9 cellular contexts compared by ENCODE assay signal in genomic region chr16:31451681-31452351, GRCh38. TPM values are rescaled to one million over a fixed set of nuclear protein-coding genes. Genes with fewer than 3 reads are reported as not detected.
DNase-seq lines count a peak whose midpoint lies in the region; ATAC-seq and TF ChIP-seq lines count a peak whose summit lies in the region.
"Had no signal": no experiment of that assay in that cellular context is flagged by ENCODE, and none has a peak within 500 bp of the region (broad histone marks: within the 10 kb centered on the region; RNA-seq: fewer than 3 reads in every experiment).

No MANE protein-coding gene starts in this region.

- DNase-seq in GM23338 (ENCODE audit: low spot score) (peak; percentile 85), NCI-H226 (peak; percentile 82), astrocyte of the cerebellum (ENCODE audit: low read depth) (no peak), iris pigment epithelial cell (ENCODE audit: low read depth) (peak; percentile 83)
- no peak for DNase-seq in stimulated activated naive B cell treated with anti-CD40 and anti-IgM and Interleukin-4, amounts not matched to agents 10 μg/mL and 1 μg/mL and 100 μg/mL, for 72 hours
- DNase-seq in activated CD4-positive, alpha-beta T cell treated with anti-CD3 and anti-CD28 coated beads, Interleukin-2, amount 50 U/mL, for 4 hours: no peak

- H3K9ac ChIP-seq in BLaER1 treated with 17β-estradiol and CSF1 and Interleukin-3, amounts not matched to agents 10 nM and 100 nM: peak overlapping the region in 2 of 11 experiments; percentile 37 to 47; a peak in 1 of 22 replicates

- H3K36me3 Mint-ChIP-seq in GM23338 (ENCODE audit: low read depth): peaks cover 12% of the 10 kb centered on the region; the same call in 2 of the 3 replicates
- H3K36me3 Mint-ChIP-seq in stimulated activated naive B cell treated with anti-CD40 and anti-IgM and Interleukin-4, amounts not matched to agents 10 μg/mL and 1 μg/mL and 100 μg/mL, for 72 hours: peaks cover 10 to 14% of the 10 kb centered on the region in 2 donors

- no peak overlapping the region for H3K4me3 Mint-ChIP-seq in GM23338
- no peak overlapping the region for H3K4me3 Mint-ChIP-seq in stimulated activated naive B cell treated with anti-CD40 and anti-IgM and Interleukin-4, amounts not matched to agents 10 μg/mL and 1 μg/mL and 100 μg/mL, for 72 hours

- peaks cover 5% of the 10 kb centered on the region; the same call in 1 of the 2 replicates for H3F3A ChIP-seq in GM23338 (replicated peaks; ENCODE audit: low read depth)

- in situ Hi-C loops in astrocyte of the cerebellum (cut with HindIII; ENCODE audit: low sequenced_read_pairs): loop anchor here (10.0 kb wide), 1 partner anchor 257 kb away; no protein-coding TSS in a partner anchor

- no peak overlapping the region for H3K27ac ChIP-seq in BLaER1 treated with 17β-estradiol and CSF1 and Interleukin-3, amounts not matched to agents 10 nM and 100 nM
- H3K27ac ChIP-seq in GM23338 (ENCODE audit: low read depth): no peak overlapping the region

- H3K9me3 ChIP-seq in BLaER1 treated with 17β-estradiol and CSF1 and Interleukin-3, amounts not matched to agents 10 nM and 100 nM (replicated peaks in 1 of 11): no peaks in the 10 kb centered on the region

- peaks cover 41% of the 10 kb centered on the region for H3K4me1 Mint-ChIP-seq in GM23338
- H3K4me1 Mint-ChIP-seq in stimulated activated naive B cell treated with anti-CD40 and anti-IgM and Interleukin-4, amounts not matched to agents 10 μg/mL and 1 μg/mL and 100 μg/mL, for 72 hours: peaks cover 19 to 43% of the 10 kb centered on the region in 2 donors

- H3K27me3 ChIP-seq in BLaER1 treated with 17β-estradiol and CSF1 and Interleukin-3, amounts not matched to agents 10 nM and 100 nM: no peaks in the 10 kb centered on the region
- no peaks in the 10 kb centered on the region for H3K27me3 ChIP-seq in GM23338 (ENCODE audit: insufficient read depth)

- no peaks in the 10 kb centered on the region for H3K9me2 ChIP-seq in GM23338 (ENCODE audit: insufficient read depth)

- peaks cover 13% of the 10 kb centered on the region for H3K79me2 ChIP-seq in GM23338 (replicated peaks; ENCODE audit: insufficient read depth)

- H2AFZ ChIP-seq in GM23338: no peak overlapping the region

- H4K20me1 ChIP-seq in BLaER1 treated with 17β-estradiol and CSF1 and Interleukin-3, amounts not matched to agents 10 nM and 100 nM: peaks cover 18 to 62% (median 53%) of the 10 kb centered on the region in 11 experiments; a peak in 21 of 22 replicates
- H4K20me1 ChIP-seq in GM23338 (replicated peaks; ENCODE audit: insufficient read depth): peaks cover 9% of the 10 kb centered on the region

- peaks cover 14% of the 10 kb centered on the region for H3K27me3 Mint-ChIP-seq in GM23338 (ENCODE audit: insufficient read depth, low read depth, poor library complexity)
- H3K27me3 Mint-ChIP-seq in stimulated activated naive B cell treated with anti-CD40 and anti-IgM and Interleukin-4, amounts not matched to agents 10 μg/mL and 1 μg/mL and 100 μg/mL, for 72 hours: no peaks in the 10 kb centered on the region

- H3K27ac Mint-ChIP-seq in GM23338: no peak overlapping the region; the same call in 1 of the 2 replicates
- no peak overlapping the region for H3K27ac Mint-ChIP-seq in stimulated activated naive B cell treated with anti-CD40 and anti-IgM and Interleukin-4, amounts not matched to agents 10 μg/mL and 1 μg/mL and 100 μg/mL, for 72 hours

- TF ChIP-seq CTCF in GM23338 (conservative IDR thresholded peaks at IDR 0.05; ENCODE audit: low read depth in 2 of 2) (peak; percentile 56 to 59), astrocyte of the cerebellum (IDR thresholded peaks at IDR 0.05; ENCODE audit: low read depth, low read length, missing control alignments) (peak; percentile 81)

- peaks cover 33 to 57% (median 51%) of the 10 kb centered on the region in 10 experiments for H3K4me1 ChIP-seq in BLaER1 treated with 17β-estradiol and CSF1 and Interleukin-3, amounts not matched to agents 10 nM and 100 nM
- peaks cover 31% of the 10 kb centered on the region for H3K4me1 ChIP-seq in GM23338 (ENCODE audit: insufficient read depth)

- peaks cover 0 to 13% (median 0%) of the 10 kb centered on the region in 11 experiments; a peak in 5 of 22 replicates for H3K36me3 ChIP-seq in BLaER1 treated with 17β-estradiol and CSF1 and Interleukin-3, amounts not matched to agents 10 nM and 100 nM
- H3K36me3 ChIP-seq in GM23338 (ENCODE audit: insufficient read depth): no peaks in the 10 kb centered on the region

- H3K4me2 ChIP-seq in BLaER1 treated with 17β-estradiol and CSF1 and Interleukin-3, amounts not matched to agents 10 nM and 100 nM: peak overlapping the region in 8 of 11 experiments; percentile 5 to 97 (median 34); a peak in 12 of 22 replicates
- no peak overlapping the region for H3K4me2 ChIP-seq in GM23338

- H3K4me3 ChIP-seq in BLaER1 treated with 17β-estradiol and CSF1 and Interleukin-3, amounts not matched to agents 10 nM and 100 nM: no peak overlapping the region
- H3K4me3 ChIP-seq in GM23338: no peak overlapping the region
- no peak overlapping the region for H3K4me3 ChIP-seq in astrocyte of the cerebellum (ENCODE audit: low read depth, low read length)

- ATAC-seq in GM23338 (peak; percentile 89), HG02840 (IDR thresholded peaks at IDR 0.05; ENCODE audit: low FRiP score, unreplicated experiment) (no peak)
- ATAC-seq in stimulated activated naive B cell treated with anti-CD40 and anti-IgM and Interleukin-4, amounts not matched to agents 10 μg/mL and 1 μg/mL and 100 μg/mL, for 72 hours (replicated peaks): peak; percentile 65 to 74

- H3K9me3 Mint-ChIP-seq in GM23338: no peaks in the 10 kb centered on the region
- no peaks in the 10 kb centered on the region for H3K9me3 Mint-ChIP-seq in stimulated activated naive B cell treated with anti-CD40 and anti-IgM and Interleukin-4, amounts not matched to agents 10 μg/mL and 1 μg/mL and 100 μg/mL, for 72 hours

TF ChIP-seq in GM23338, 12 proteins besides CTCF, POLR2A, EP300 and RAD21:
- TF ChIP-seq REST (IDR thresholded peaks at IDR 0.05; ENCODE audit: unreplicated experiment) (no peak), CREB1 (CRISPR knock-in tag; IDR thresholded peaks at IDR 0.05; ENCODE audit: low read depth) (peak; percentile 53; the same call in 1 of the 2 replicates)

RNA-seq across cellular contexts. Expression of gene ARMC5, which starts 7.5 kb away (rescaled TPM):
- 10.2 and 11.3 TPM in 2 replicates for total RNA-seq in GM23338 (2014; rRNA removed; shearing (Covaris generic))
- polyA plus RNA-seq in GM23338 (2016; fragmentation: Nextera tagmentation; extraction: Ambion mirVana): 5.9 and 7.5 TPM in 2 replicates

RNA-seq across cellular contexts. Expression of gene ZNF843, which starts 9.2 kb away (rescaled TPM):
- total RNA-seq in GM23338 (2014; rRNA removed; shearing (Covaris generic)): 0.35 TPM in 1 of 2 replicates, not detected in the other
- not detected in 2 replicates for polyA plus RNA-seq in GM23338 (2016; fragmentation: Nextera tagmentation; extraction: Ambion mirVana)

RNA-seq across cellular contexts. Expression of gene TGFB1I1, which starts 20.1 kb away (rescaled TPM):
- total RNA-seq in GM23338 (2014; rRNA removed; shearing (Covaris generic)): 4.1 and 4.2 TPM in 2 replicates
- polyA plus RNA-seq in GM23338 (2016; fragmentation: Nextera tagmentation; extraction: Ambion mirVana): 3.7 and 4.2 TPM in 2 replicates

RNA-seq across cellular contexts. Expression of gene COX6A2, which starts 23.7 kb away (rescaled TPM):
- not detected in 2 replicates for total RNA-seq in GM23338 (2014; rRNA removed; shearing (Covaris generic))
- 4.7 and 6.0 TPM in 2 replicates for polyA plus RNA-seq in GM23338 (2016; fragmentation: Nextera tagmentation; extraction: Ambion mirVana)
- total RNA-seq: lower leg skin had no signal

RNA-seq across cellular contexts. Expression of gene SLC5A2, which starts 31.1 kb away (rescaled TPM):
- total RNA-seq in GM23338 (2014; rRNA removed; shearing (Covaris generic)): 0.66 and 0.76 TPM in 2 replicates
- 3.6 and 7.3 TPM in 2 replicates for polyA plus RNA-seq in GM23338 (2016; fragmentation: Nextera tagmentation; extraction: Ambion mirVana)

Comparison
In these comparisons a context has a peak if more than half of its experiments do, and no peak if none do; other contexts are left out.
1. DNase-seq: peak in GM23338 (single experiment), NCI-H226 (single experiment) and iris pigment epithelial cell (single experiment); none in astrocyte of the cerebellum (single experiment), stimulated activated naive B cell treated with anti-CD40 and anti-IgM and Interleukin-4, amounts not matched to agents 10 μg/mL and 1 μg/mL and 100 μg/mL, for 72 hours (single experiment) and activated CD4-positive, alpha-beta T cell treated with anti-CD3 and anti-CD28 coated beads, Interleukin-2, amount 50 U/mL, for 4 hours (0 of 2).